ENCODE assay signal across 30 cellular contexts in the genomic region with DNA sequence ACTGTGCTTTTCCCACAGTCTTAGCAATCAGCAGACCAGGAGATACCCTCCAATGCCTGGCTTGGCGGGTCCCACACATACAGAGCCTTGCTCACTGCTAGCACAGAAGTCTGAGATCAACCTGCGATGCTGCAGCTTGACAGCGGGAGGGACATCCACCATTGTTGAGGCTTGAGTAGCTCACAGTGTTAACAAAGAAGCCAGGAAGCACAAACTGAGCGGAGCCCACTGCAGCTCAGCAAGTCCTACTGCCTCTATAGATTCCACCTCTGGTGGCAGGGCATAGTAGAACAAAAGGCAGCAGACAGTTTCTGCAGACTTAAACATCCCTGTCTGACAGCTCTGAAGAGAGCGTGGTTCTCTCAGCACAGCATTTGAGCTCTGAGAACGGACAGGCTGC. TPM values are rescaled to one million over a fixed set of nuclear protein-coding genes. Genes with fewer than 3 reads are reported as not detected.
A peak's percentile ranks its signal among the peaks of the same experiment; 100 is the strongest.
DNase-seq lines count a peak whose midpoint lies in the region; ATAC-seq, FAIRE-seq and TF ChIP-seq lines count a peak whose summit lies in the region.
"Had no signal": no experiment of that assay in that cellular context is flagged by ENCODE, and none has a peak within 500 bp of the region (broad histone marks: within the 10 kb centered on the region; RNA-seq: fewer than 3 reads in every experiment).

No MANE protein-coding gene starts in this region.

- H3K4ac ChIP-seq in H1 (replicated peaks; ENCODE audit: insufficient read length, low read depth, low read length): no peak overlapping the region

- H3K18ac ChIP-seq in H1 (ENCODE audit: extremely low read depth, low read length): no peak overlapping the region

- no peaks in the 10 kb centered on the region for H3K27me3 Mint-ChIP-seq in endothelial cell (ENCODE audit: unreplicated experiment)

- no peaks in the 10 kb centered on the region for H3K79me1 ChIP-seq in H1 (ENCODE audit: low read depth, low read length)

- H4K20me1 ChIP-seq in H1 (replicated peaks in 1 of 2; ENCODE audit: control insufficient read depth in 1 of 2, insufficient read depth in 2 of 2, low read length in 2 of 2): no peaks in the 10 kb centered on the region

- H4K5ac ChIP-seq in H1 (ENCODE audit: insufficient read length, low read depth, low read length): no peak overlapping the region

- H3K36me3 ChIP-seq in H1 (ENCODE audit: control insufficient read depth in 2 of 4, insufficient read depth in 4 of 4, low read length in 3 of 4): no peaks in the 10 kb centered on the region

- no peak overlapping the region for H4K91ac ChIP-seq in H1 (replicated peaks; ENCODE audit: insufficient read length, low read length)

- peaks cover 0 to 3% (median under 1%) of the 10 kb centered on the region in 4 experiments; a peak in 2 of 7 replicates for H3K4me1 ChIP-seq in H1 (replicated peaks in 1 of 4; ENCODE audit: control insufficient read depth in 3 of 4, insufficient read depth in 4 of 4, low read length in 3 of 4)

- TF ChIP-seq POLR2A in H1 (IDR thresholded peaks at IDR 0.05; ENCODE audit: control extremely low read depth in 1 of 2, low read depth in 2 of 2, low read length in 2 of 2): no peak

- no peaks in the 10 kb centered on the region for H3K36me3 Mint-ChIP-seq in endothelial cell (ENCODE audit: low read depth, unreplicated experiment)

- no peak overlapping the region for H3K27ac Mint-ChIP-seq in endothelial cell (ENCODE audit: unreplicated experiment)

- H3K4me2 ChIP-seq in H1 (ENCODE audit: insufficient read depth in 1 of 2, low read depth in 2 of 2, low read length in 2 of 2): 0 out of 4 replicates have a peak overlapping the region, but pooled peaks of 1 of the 2 experiments have one; percentile 13

- no peak overlapping the region for H2BK120ac ChIP-seq in H1 (replicated peaks; ENCODE audit: low read depth, low read length)

- H3K27ac ChIP-seq in H1 (ENCODE audit: low read depth, low read length): no peak overlapping the region

- 50% methylated on average over 5 of the region's 6 CpGs; no CpG with 5 or more reads in 1 of the 2 experiments for whole genome bisulfite sequencing in H1 (ENCODE audit: extremely low coverage in 1 of 2, insufficient coverage in 1 of 2, insufficient read length in 1 of 2, insufficient replicate concordance in 2 of 2, low coverage in 1 of 2, low lambda C conversion rate in 2 of 2, missing lambda C conversion rate in 1 of 2), 2 experiments

- H2BK5ac ChIP-seq in H1 (ENCODE audit: low read depth, low read length): no peak overlapping the region

- H3K9me3 ChIP-seq in H1 (ENCODE audit: insufficient read depth in 2 of 2, low read depth in 1 of 2, low read length in 1 of 2): no peaks in the 10 kb centered on the region

- H3K4me3 Mint-ChIP-seq in endothelial cell (ENCODE audit: unreplicated experiment): no peak overlapping the region

- ATAC-seq in Right ventricle myocardium inferior (no peak), HG02885 (IDR thresholded peaks at IDR 0.05; ENCODE audit: poor library complexity, unreplicated experiment) (no peak), GM19035 (IDR thresholded peaks at IDR 0.05; ENCODE audit: unreplicated experiment) (no peak)
- ATAC-seq: K562 had no signal

- POLR2A ChIA-PET in H1 (lab: Charles Lee; ENCODE audit: partially characterized antibody): no interaction called here

- no peak overlapping the region for H2BK20ac ChIP-seq in H1 (ENCODE audit: low read length)

- no peak overlapping the region for H2BK15ac ChIP-seq in H1 (ENCODE audit: low read length)

- no peak overlapping the region for H2BK12ac ChIP-seq in H1 (ENCODE audit: low read depth, low read length)

- H3K4me1 Mint-ChIP-seq in endothelial cell (ENCODE audit: unreplicated experiment): no peaks in the 10 kb centered on the region

- TF ChIP-seq EP300 in H1 (IDR thresholded peaks at IDR 0.05; ENCODE audit: borderline replicate concordance in 1 of 2, low read depth in 2 of 2, low read length in 2 of 2): no peak

- DNase-seq in Right ventricle myocardium inferior (ENCODE audit: missing footprints) (peak; percentile 41), cardiac septum (ENCODE audit: low spot score) (no peak), H1 (ENCODE audit: low read depth in 1 of 2, low spot score in 2 of 2) (peak; percentile 15 to 49), iPS-NIHi7 (ENCODE audit: extremely low spot score) (peak; percentile 15), endothelial cell (ENCODE audit: low spot score) (no peak), GM19238 (ENCODE audit: insufficient read length, low spot score) (no peak)
- DNase-seq: 8988T; ACHN; DMS153; DND-41; GOT3; Kasumi-1; MV-4-11; NCI-H1105; NCI-H1436 treated with DMSO at 0.1 percent for 48 hours; NCI-H187 treated with DMSO at 0.1 percent for 48 hours; NCI-H2107; NCI-H524; NCI-H748 treated with DMSO at 0.1 percent for 48 hours; NK-92 treated with Interleukin-12 subunit alpha and Interleukin-12 subunit beta, amount 100 ng/mL, for 24 hours; RPMI8226; SHP77 had no signal

- H3K4me3 ChIP-seq in H1 (ENCODE audit: extremely low read depth in 1 of 4, insufficient read depth in 2 of 4, low read depth in 3 of 4, low read length in 4 of 4): no peak overlapping the region
- H3K4me3 ChIP-seq: K562 had no signal

- CTCF ChIA-PET in H1 (lab: Charles Lee; ENCODE audit: partially characterized antibody): interaction anchor here (1.3 kb wide), 1 partner anchor 21 kb away, joined by 3 read pairs; no protein-coding TSS in a partner anchor

- H3K23me2 ChIP-seq in H1 (ENCODE audit: low read depth, low read length): no peaks in the 10 kb centered on the region

- no peaks in the 10 kb centered on the region for H3K9me3 Mint-ChIP-seq in endothelial cell (ENCODE audit: unreplicated experiment)

- peak overlapping the region; percentile 73; the same call in 1 of the 2 replicates for H2AFZ ChIP-seq in H1 (ENCODE audit: low read length)

- FAIRE-seq in H1 (lab: Jason Lieb, UNC): peak; percentile 45
- FAIRE-seq: GM18507, K562 had no signal

- no peaks in the 10 kb centered on the region for H3K79me2 ChIP-seq in H1 (ENCODE audit: control insufficient read depth in 1 of 2, insufficient read depth in 2 of 2, low read length in 2 of 2)

- no peak for TF ChIP-seq RAD21 in H1 (IDR thresholded peaks at IDR 0.05 in 1 of 2, conservative IDR thresholded peaks at IDR 0.05 in 1 of 2; ENCODE audit: low read depth in 2 of 2, low read length in 2 of 2)

- H3K9ac ChIP-seq in H1 (replicated peaks in 1 of 4; ENCODE audit: extremely low read depth in 1 of 4, low read depth in 3 of 4, low read length in 3 of 4): no peak overlapping the region

- TF ChIP-seq CTCF in H1 (IDR thresholded peaks at IDR 0.05; ENCODE audit: control extremely low read depth in 1 of 3, insufficient read depth in 1 of 3, low read depth in 1 of 3, low read length in 3 of 3) (no peak), endothelial cell (IDR thresholded peaks at IDR 0.05; ENCODE audit: unreplicated experiment) (no peak)

- H3K27me3 ChIP-seq in H1 (replicated peaks in 1 of 4; ENCODE audit: control insufficient read depth in 3 of 4, extremely low read depth in 1 of 4, insufficient read depth in 3 of 4, low read length in 3 of 4): no peaks in the 10 kb centered on the region

- no peak overlapping the region for H3K56ac ChIP-seq in H1 (replicated peaks; ENCODE audit: insufficient read length, low read depth, low read length)

- H4K8ac ChIP-seq in H1 (ENCODE audit: extremely low read depth, insufficient read depth, low read length): no peak overlapping the region

- H3K14ac ChIP-seq in H1 (ENCODE audit: insufficient read length): no peak overlapping the region

- no peak overlapping the region for H2AK5ac ChIP-seq in H1 (ENCODE audit: low read depth, low read length)

- intact Hi-C loops in Right ventricle myocardium inferior (cut with DNase I) (no loop called here), cardiac septum (cut with DNase I) (no loop called here)

- H3K23ac ChIP-seq in H1 (ENCODE audit: insufficient read length): no peak overlapping the region

TF ChIP-seq in H1, 55 proteins besides CTCF, POLR2A, EP300 and RAD21:
- TF ChIP-seq CHD1 (IDR thresholded peaks at IDR 0.05; ENCODE audit: low read depth, low read length): no peak
- TF ChIP-seq EGR1 (IDR thresholded peaks at IDR 0.05; ENCODE audit: borderline replicate concordance, low read depth, low read length): no peak
- peak; percentile 31 for TF ChIP-seq CTBP2 (IDR thresholded peaks at IDR 0.05; ENCODE audit: borderline replicate concordance, insufficient read depth, insufficient read length, low read length)
- no peak for TF ChIP-seq JUN (IDR thresholded peaks at IDR 0.05; ENCODE audit: low read depth, low read length)
- 0 out of 2 replicates have a peak, but pooled peaks have one; percentile 31 for TF ChIP-seq YY1 (IDR thresholded peaks at IDR 0.05; ENCODE audit: low read depth, low read length)

RNA-seq across cellular contexts. Expression of a gene that starts 33.4 kb away (rescaled TPM):
- total RNA-seq in Right ventricle myocardium inferior (4.9 TPM), cardiac septum (6.9 TPM), endothelial cell (ENCODE audit: unreplicated experiment) (not detected)
- total RNA-seq in H1 (2021; fragmentation: NEBNext Ultra II Directional; extraction: Animal tissue kit (Norgen Biotek cat#: 25700)): not detected in 2 replicates
- not detected in 2 replicates for polyA plus RNA-seq in H1 (2011; rRNA removed)
- not detected for polyA plus RNA-seq in H1 (2011; cell fraction: cytosol; rRNA removed)
- polyA plus RNA-seq in H1 (2011; cell fraction: nucleus; rRNA removed): not detected
- not detected in 4 replicates for polyA plus RNA-seq in H1 (2012, experiment 1 of 2)
- polyA plus RNA-seq in H1 (2012, experiment 2 of 2): not detected
- polyA plus RNA-seq in H1 (2013, experiment 1 of 2): not detected
- polyA plus RNA-seq in H1 (2013, experiment 2 of 2): not detected
- not detected in 2 replicates for polyA minus RNA-seq in H1 (2011; rRNA and poly(A)+ RNA removed)
- polyA minus RNA-seq in H1 (2011; cell fraction: cytosol; rRNA and poly(A)+ RNA removed): not detected
- polyA minus RNA-seq in H1 (2011; cell fraction: nucleus; rRNA and poly(A)+ RNA removed): not detected
- total RNA-seq: HT-29, M059J, SK-MEL-5 had no signal
- polyA plus RNA-seq: BJ had no signal

Comparison
In these comparisons a context has a peak if more than half of its experiments do, and no peak if none do; other contexts are left out.
1. DNase-seq: peak in Right ventricle myocardium inferior (single experiment), H1 (2 of 2) and iPS-NIHi7 (single experiment); none in cardiac septum (single experiment), endothelial cell (single experiment) and GM19238 (single experiment).